Comparison of ENCODE assay signal across 20 cellular contexts in the genomic region with DNA sequence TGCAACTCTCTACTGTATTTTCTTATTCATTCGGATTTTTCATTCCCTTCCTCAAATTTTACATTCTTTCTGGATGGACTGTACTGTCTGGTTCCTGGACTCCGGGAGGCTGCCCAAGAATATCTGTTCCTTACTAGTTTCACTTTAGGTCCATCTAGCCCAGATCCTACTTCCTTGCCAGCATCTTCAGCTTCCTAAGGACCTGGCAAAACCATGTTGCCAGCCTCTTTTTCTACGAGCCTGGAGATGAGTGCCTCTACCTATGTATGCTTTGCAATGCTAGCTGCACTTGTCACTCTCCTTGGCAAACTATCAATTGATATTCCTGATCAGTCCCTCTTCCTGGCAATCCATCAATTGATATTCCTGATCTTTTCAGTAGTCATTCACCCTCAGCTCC.
"Had no signal": no experiment of that assay in that cellular context is flagged by ENCODE, and none has a peak within 500 bp of the region (broad histone marks: within the 10 kb centered on the region; RNA-seq: fewer than 3 reads in every experiment).

No MANE protein-coding gene starts in this region.

- H3K9me3 ChIP-seq: MG63, SK-N-SH had no signal

- DNase-seq: Karpas-422, KG1, MG63, NCI-H1092, NCI-H1105 treated with DMSO at 0.1 percent for 48 hours, NCI-H1417 treated with DMSO at 0.1 percent for 48 hours, NCI-H146, NCI-H1694 treated with DMSO at 0.1 percent for 48 hours, NCI-H1930, NCI-H2081, NCI-H2107, NCI-H2227 treated with DMSO at 0.1 percent for 48 hours, NCI-H446, NCI-H510A, NCI-H524 treated with DMSO at 0.1 percent for 48 hours, NCI-H69, NCI-H774, RPMI8226, SHP77, SK-N-SH had no signal

- H3K4me2 ChIP-seq: SK-N-SH had no signal

- H3K4me3 ChIP-seq: MG63 had no signal

- H3K27me3 ChIP-seq: MG63 had no signal

- H3K36me3 ChIP-seq: MG63 had no signal
